8 cellular contexts compared by ENCODE assay signal in genomic region chr1:21270086-21270689, GRCh38. TPM values are rescaled to one million over a fixed set of nuclear protein-coding genes. Genes with fewer than 3 reads are reported as not detected.
DNase-seq lines count a peak whose midpoint lies in the region; ATAC-seq and TF ChIP-seq lines count a peak whose summit lies in the region.

No MANE protein-coding gene starts in this region.

- no peaks in the 10 kb centered on the region for H3K27me3 ChIP-seq in adrenal gland

- H3K9me3 ChIP-seq in T-helper 17 cell (ENCODE audit: control insufficient read depth, low read length, poor library complexity, severe bottlenecking): no peaks in the 10 kb centered on the region
- H3K9me3 ChIP-seq in adrenal gland (replicated peaks in 1 of 3): no peaks in the 10 kb centered on the region

- peaks cover 15% of the 10 kb centered on the region for H3K4me1 Mint-ChIP-seq in T-helper 17 cell

- H3K4me3 ChIP-seq in adrenal gland: no peak overlapping the region

- H3K4me3 Mint-ChIP-seq in T-helper 17 cell: peak overlapping the region; percentile 9

- peak; percentile 93 for ATAC-seq in T-helper 17 cell

- in situ Hi-C loops in Caki2 (cut with HindIII; ENCODE audit: low pct_unique_long_range_greater_than_20kb, low sequenced_read_pairs): no loop called here

- no peaks in the 10 kb centered on the region for H3K27me3 Mint-ChIP-seq in T-helper 17 cell

- DNase-seq in Caki2 (ENCODE audit: low read depth): peak; percentile 66
- peak; percentile 67 for DNase-seq in HK-2 (ENCODE audit: unreplicated experiment)
- peak; percentile 67 to 90 (median 69) for DNase-seq in T-helper 17 cell
- peak; percentile 70 to 93 (median 83) for DNase-seq in adrenal gland
- DNase-seq in iPS-NIHi11 (ENCODE audit: low spot score): peak; percentile 94
- peak; percentile 89 to 90 for DNase-seq in stimulated activated CD4-positive, alpha-beta T cell treated with anti-CD3 and anti-CD28 coated beads, Interleukin-2, amount 100 ng/mL, for 24 hours
- DNase-seq in midbrain (lab: John Stamatoyannopoulos, UW): no peak
- no peak for DNase-seq in NCI-H2107 treated with DMSO at 0.1 percent for 48 hours (lab: John Stamatoyannopoulos, UW; ENCODE audit: unreplicated experiment)

- 47 to 77% (median 56%) methylated on average over 4 to 9 of the region's 9 CpGs for WGBS in adrenal gland, 4 donors

- H3K27ac ChIP-seq in adrenal gland: peak overlapping the region; percentile 32 to 99 (median 72)

- peak overlapping the region; percentile 62 for H3K27ac Mint-ChIP-seq in T-helper 17 cell

- no peak for TF ChIP-seq POLR2A in adrenal gland (IDR thresholded peaks at IDR 0.05)

- intact Hi-C loops in adrenal gland (cut with DNase I): no loop called here

- H3K4me1 ChIP-seq in adrenal gland (replicated peaks in 1 of 2): peaks cover 24 to 51% of the 10 kb centered on the region in 2 donors

- H3K36me3 ChIP-seq in adrenal gland (replicated peaks in 1 of 2): peaks cover 0 to 54% of the 10 kb centered on the region in 2 donors

- peak; percentile 73 to 85 (median 78) for TF ChIP-seq CTCF in adrenal gland (IDR thresholded peaks at IDR 0.05)

- peaks cover 2% of the 10 kb centered on the region for H3K36me3 Mint-ChIP-seq in T-helper 17 cell (ENCODE audit: low read depth)

RNA-seq across cellular contexts. Expression of gene ECE1, which starts 20.1 kb away (rescaled TPM):
- 79.6 and 82.8 TPM in 2 replicates for total RNA-seq in Caki2 (2014; rRNA removed; shearing (Covaris generic); ENCODE audit: low replicate concordance)
- total RNA-seq in T-helper 17 cell: 100 to 1,000 TPM; 116 to 117 TPM
- 100 to 1,000 TPM; 173 to 588 (median 259) TPM for total RNA-seq in adrenal gland
- polyA plus RNA-seq in adrenal gland: 100 to 1,000 TPM; 150 to 327 (median 176) TPM

Comparison
In these comparisons a context has a peak if more than half of its experiments do, and no peak if none do; other contexts are left out.
1. DNase-seq: peak in Caki2 (single experiment), HK-2 (single experiment), T-helper 17 cell (3 of 3), adrenal gland (7 of 7), iPS-NIHi11 (single experiment) and stimulated activated CD4-positive, alpha-beta T cell treated with anti-CD3 and anti-CD28 coated beads, Interleukin-2, amount 100 ng/mL, for 24 hours (2 of 2); none in midbrain (single experiment) and NCI-H2107 treated with DMSO at 0.1 percent for 48 hours (single experiment).